Comparison of ENCODE assay signal across 1 cellular context in genomic region chr1:10065344-10065685, GRCh38.
TF ChIP-seq lines count a peak whose summit lies in the region.

No MANE protein-coding gene starts in this region.

TF ChIP-seq in IMR-90, 13 proteins besides CTCF, POLR2A, EP300 and RAD21:
- TF ChIP-seq FOS (IDR thresholded peaks at IDR 0.05; ENCODE audit: low read depth, low read length) = no peak
- TF ChIP-seq CHD1 (IDR thresholded peaks at IDR 0.05; ENCODE audit: low read depth, low read length) = no peak
- no peak for TF ChIP-seq RFX5 (IDR thresholded peaks at IDR 0.05; ENCODE audit: low read depth, low read length)
- TF ChIP-seq BHLHE40 (IDR thresholded peaks at IDR 0.05; ENCODE audit: low read depth, low read length) = no peak
- no peak for TF ChIP-seq NFE2L2 (IDR thresholded peaks at IDR 0.05; ENCODE audit: low read depth, low read length)
TF ChIP-seq in IMR-90: peak in this region for 0.
